ENCODE assay signal across 9 cellular contexts in the genomic region with DNA sequence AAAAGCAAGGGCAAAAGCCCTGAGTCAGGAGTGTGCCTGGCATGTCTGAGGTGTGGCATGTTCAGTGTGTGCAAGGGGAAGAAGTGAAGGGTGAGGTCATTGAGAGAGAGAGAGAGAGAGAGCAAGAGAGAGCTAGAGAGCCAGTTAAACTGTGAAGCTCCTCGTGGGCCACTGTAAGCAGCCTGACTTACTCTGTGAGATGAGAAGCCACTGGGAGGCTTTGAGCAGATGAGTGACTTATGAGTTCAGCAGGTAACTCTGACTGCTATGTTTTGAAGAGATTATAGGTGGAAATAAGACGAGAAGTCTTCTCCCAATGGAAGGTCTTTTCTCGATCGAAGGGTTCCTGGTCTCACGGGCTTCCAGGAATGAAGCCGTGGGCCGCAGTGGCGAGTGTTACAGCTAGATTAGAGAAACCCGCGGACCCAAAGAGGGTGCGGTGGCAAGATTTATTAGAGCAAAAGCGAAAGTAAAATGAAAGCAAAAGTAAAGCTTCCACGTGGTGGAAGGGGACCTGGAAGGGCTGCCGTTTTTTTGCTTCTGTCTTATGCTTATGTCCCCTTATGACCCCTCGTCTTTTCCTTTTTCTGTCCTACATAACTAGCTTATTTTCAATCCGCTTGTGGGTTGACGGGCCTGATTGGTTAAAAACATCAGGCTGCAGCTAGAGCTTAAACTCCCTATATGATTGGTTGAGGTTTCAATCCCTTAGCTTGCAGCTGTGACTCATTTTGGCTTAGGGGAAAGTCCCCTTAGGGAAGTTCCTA.
A peak's percentile ranks its signal among the peaks of the same experiment; 100 is the strongest.
DNase-seq lines count a peak whose midpoint lies in the region; ATAC-seq and TF ChIP-seq lines count a peak whose summit lies in the region.
"Had no signal": no experiment of that assay in that cellular context is flagged by ENCODE, and none has a peak within 500 bp of the region (broad histone marks: within the 10 kb centered on the region; RNA-seq: fewer than 3 reads in every experiment).

No MANE protein-coding gene starts in this region.

- H3K4me1 ChIP-seq in DND-41 (ENCODE audit: insufficient read depth, low read length) (peaks cover 25% of the 10 kb centered on the region), transverse colon (peaks cover 0 to 14% (median 0%) of the 10 kb centered on the region in 4 donors)
- H3K4me1 ChIP-seq: thyroid gland had no signal

- no peaks in the 10 kb centered on the region for H3K79me2 ChIP-seq in DND-41 (ENCODE audit: insufficient read depth, low read length)

- peak overlapping the region; percentile 65 for H3K9ac ChIP-seq in DND-41 (ENCODE audit: low read depth, low read length)

- H3K4me3 Mint-ChIP-seq in activated naive CD8-positive, alpha-beta T cell treated with anti-CD3 and anti-CD28 coated beads, Interleukin-2, amount 50 U/mL, for 24 hours, result no peak overlapping the region
- no peak overlapping the region for H3K4me3 Mint-ChIP-seq in naive B cell

- H2AFZ ChIP-seq in DND-41 (ENCODE audit: low read depth, low read length), result peak overlapping the region; percentile 79

- no peak overlapping the region for H3K27ac Mint-ChIP-seq in activated naive CD8-positive, alpha-beta T cell treated with anti-CD3 and anti-CD28 coated beads, Interleukin-2, amount 50 U/mL, for 24 hours
- no peak overlapping the region for H3K27ac Mint-ChIP-seq in naive B cell

- peak; percentile 68 for DNase-seq in DND-41
- peak; percentile 50 for DNase-seq in HK-2 (ENCODE audit: unreplicated experiment)
- DNase-seq in SKM-1 (lab: John Stamatoyannopoulos, UW; ENCODE audit: unreplicated experiment), result peak; percentile 58
- peak; percentile 39 for DNase-seq in activated naive CD8-positive, alpha-beta T cell treated with anti-CD3 and anti-CD28 coated beads, Interleukin-2, amount 50 U/mL, for 24 hours
- peak; percentile 50 for DNase-seq in naive B cell
- DNase-seq in transverse colon, result peak; percentile 22
- no peak for DNase-seq in NCI-H226

- TF ChIP-seq POLR2A in transverse colon (IDR thresholded peaks at IDR 0.05), result no peak

- H3K27me3 ChIP-seq in DND-41 (ENCODE audit: insufficient read depth, low read length, poor library complexity) (no peaks in the 10 kb centered on the region), transverse colon (no peaks in the 10 kb centered on the region)
- H3K27me3 ChIP-seq: thyroid gland had no signal

- intact Hi-C loops in transverse colon (cut with DNase I; ENCODE audit: low total_unique reads), result no loop called here

- H3K4me3 ChIP-seq in DND-41 (ENCODE audit: low read depth in 1 of 2, low read length in 2 of 2), result peak overlapping the region; percentile 49 to 73; a peak in 3 of 4 replicates
- H3K4me3 ChIP-seq in transverse colon, result peak overlapping the region; percentile 9 to 51 (median 28)
- H3K4me3 ChIP-seq: thyroid gland had no signal

- TF ChIP-seq EP300 in transverse colon (IDR thresholded peaks at IDR 0.05; ENCODE audit: low read depth), result no peak

- no peaks in the 10 kb centered on the region for H3K9me3 Mint-ChIP-seq in activated naive CD8-positive, alpha-beta T cell treated with anti-CD3 and anti-CD28 coated beads, Interleukin-2, amount 50 U/mL, for 24 hours
- peaks cover 0 to 5% (median 0%) of the 10 kb centered on the region in 7 donors for H3K9me3 Mint-ChIP-seq in naive B cell

- in situ Hi-C loops in transverse colon (cut with MboI; ENCODE audit: low pct_ligation_motif_present in 1 of 4, low pct_unique_long_range_greater_than_20kb in 1 of 4, low sequenced_read_pairs in 3 of 4), result loop anchor here in 1 of 4 donors (10.0 to 25.0 kb wide), 2 partner anchors 555 to 778 kb away; no protein-coding TSS in a partner anchor

- TF ChIP-seq CTCF in DND-41 (IDR thresholded peaks at IDR 0.05; ENCODE audit: borderline replicate concordance, extremely low read depth, low read length, poor library complexity, severe bottlenecking), result no peak
- TF ChIP-seq CTCF in transverse colon (IDR thresholded peaks at IDR 0.05), result no peak

- H3K27ac ChIP-seq in DND-41 (ENCODE audit: low read length) (peak overlapping the region; percentile 89), transverse colon (peak overlapping the region; percentile 54 to 81 (median 69))
- H3K27ac ChIP-seq: thyroid gland had no signal

- H3K4me1 Mint-ChIP-seq in activated naive CD8-positive, alpha-beta T cell treated with anti-CD3 and anti-CD28 coated beads, Interleukin-2, amount 50 U/mL, for 24 hours, result peaks cover 6% of the 10 kb centered on the region
- peaks cover 6 to 12% (median 9%) of the 10 kb centered on the region in 3 donors for H3K4me1 Mint-ChIP-seq in naive B cell

- no peaks in the 10 kb centered on the region for H3K36me3 Mint-ChIP-seq in activated naive CD8-positive, alpha-beta T cell treated with anti-CD3 and anti-CD28 coated beads, Interleukin-2, amount 50 U/mL, for 24 hours (ENCODE audit: low read depth)
- H3K36me3 Mint-ChIP-seq in naive B cell, result peaks cover 0 to 15% of the 10 kb centered on the region in 2 donors

- no peaks in the 10 kb centered on the region for H3K9me3 ChIP-seq in DND-41 (ENCODE audit: insufficient read depth, low read length, severe bottlenecking)
- no peaks in the 10 kb centered on the region for H3K9me3 ChIP-seq in transverse colon
- H3K9me3 ChIP-seq: thyroid gland had no signal

- WGBS in transverse colon (ENCODE audit: low coverage in 1 of 2), 2 donors, result 26 to 42% methylated on average over 17 of the region's 17 CpGs

- peaks cover 3% of the 10 kb centered on the region for H3K27me3 Mint-ChIP-seq in activated naive CD8-positive, alpha-beta T cell treated with anti-CD3 and anti-CD28 coated beads, Interleukin-2, amount 50 U/mL, for 24 hours
- peaks cover 0 to 8% (median 7%) of the 10 kb centered on the region in 3 donors for H3K27me3 Mint-ChIP-seq in naive B cell

- ATAC-seq in DND-41 (ENCODE audit: insufficient read depth, low read depth) (peak; percentile 84), GM21381 (IDR thresholded peaks at IDR 0.05; ENCODE audit: unreplicated experiment) (peak; percentile 81), naive B cell (ENCODE audit: low read depth in 2 of 2) (peak; percentile 79 to 80)
- ATAC-seq in activated naive CD8-positive, alpha-beta T cell treated with anti-CD3 and anti-CD28 coated beads, Interleukin-2, amount 50 U/mL, for 24 hours, result peak; percentile 76

- no peaks in the 10 kb centered on the region for H3K36me3 ChIP-seq in DND-41 (ENCODE audit: insufficient read depth, low read length)
- no peaks in the 10 kb centered on the region for H3K36me3 ChIP-seq in transverse colon
- H3K36me3 ChIP-seq: thyroid gland had no signal

- no peaks in the 10 kb centered on the region for H4K20me1 ChIP-seq in DND-41 (ENCODE audit: insufficient read depth, low read length)

- H3K4me2 ChIP-seq in DND-41 (ENCODE audit: insufficient read depth, low read length), result peak overlapping the region; percentile 72
